17 cellular contexts compared by ENCODE assay signal in genomic region chr17:19333132-19333440, GRCh38. TPM values are rescaled to one million over a fixed set of nuclear protein-coding genes. Genes with fewer than 3 reads are reported as not detected.
"Had no signal": no experiment of that assay in that cellular context is flagged by ENCODE, and none has a peak within 500 bp of the region (broad histone marks: within the 10 kb centered on the region; RNA-seq: fewer than 3 reads in every experiment).

No MANE protein-coding gene starts in this region.

- H3K27me3 ChIP-seq: dorsolateral prefrontal cortex, hepatocyte, ovary, right lobe of liver, suprapubic skin, thyroid gland, uterus had no signal

- H3K9me3 ChIP-seq: mucosa of descending colon, ovary, prostate gland, right lobe of liver, suprapubic skin, thyroid gland, uterus had no signal

- H3K4me1 ChIP-seq: prostate gland, uterus had no signal

- H3K4me3 ChIP-seq: dorsolateral prefrontal cortex, hepatocyte, mucosa of descending colon, ovary, prostate gland, right lobe of liver, skin epidermis, suprapubic skin, thyroid gland, uterus had no signal

- DNase-seq: cortex of kidney; effector CD8-positive, alpha-beta T cell; foreskin melanocyte; kidney glomerular epithelial cell; mucosa of descending colon; stimulated activated CD4-positive, alpha-beta T cell treated with anti-CD3 and anti-CD28 coated beads, Interleukin-4, amount 100 ng/mL, for 4 hours; thyroid gland had no signal

- H3K27ac ChIP-seq: hepatocyte, ovary, prostate gland, right lobe of liver, suprapubic skin, thyroid gland, uterus had no signal

- H3K36me3 ChIP-seq: ovary, prostate gland, right lobe of liver, thyroid gland, uterus had no signal

- ATAC-seq: left lobe of liver; mucosa of descending colon; naive thymus-derived CD8-positive, alpha-beta T cell; right lobe of liver had no signal

RNA-seq across cellular contexts. Expression of gene MFAP4, which starts 53.9 kb away (rescaled TPM):
- total RNA-seq: naive thymus-derived CD8-positive, alpha-beta T cell had no signal
